In genomic region chr22:46636221-46637002, GRCh38 we compare ENCODE assay signal across 24 cellular contexts. TPM values are rescaled to one million over a fixed set of nuclear protein-coding genes. Genes with fewer than 3 reads are reported as not detected.
DNase-seq lines count a peak whose midpoint lies in the region; ATAC-seq, FAIRE-seq and TF ChIP-seq lines count a peak whose summit lies in the region.
"Had no signal": no experiment of that assay in that cellular context is flagged by ENCODE, and none has a peak within 500 bp of the region (broad histone marks: within the 10 kb centered on the region; RNA-seq: fewer than 3 reads in every experiment).

No MANE protein-coding gene starts in this region.

- H2BK15ac ChIP-seq in H1 (ENCODE audit: low read length) = 0 out of 2 replicates have a peak overlapping the region, but pooled peaks have one; percentile 61
- H2BK15ac ChIP-seq in mesenchymal stem cell (ENCODE audit: low read depth, poor library complexity, severe bottlenecking) = no peak overlapping the region

- H2AK5ac ChIP-seq in H1 (ENCODE audit: low read depth, low read length) (0 out of 2 replicates have a peak overlapping the region, but pooled peaks have one; percentile 13), mesenchymal stem cell (ENCODE audit: low read length, severe bottlenecking) (peak overlapping the region; percentile 34)

- CTCF ChIA-PET in H1 (lab: Charles Lee; ENCODE audit: partially characterized antibody) = interaction anchor here (0.6 to 1.6 kb wide), 13 partner anchors 9 to 166 kb away, joined by 3 to 7 read pairs (median 3); no protein-coding TSS in a partner anchor
- CTCF ChIA-PET in CD8-positive, alpha-beta T cell (lab: Charles Lee) = interaction anchor here (0.8 to 3.2 kb wide), 2 partner anchors 73 to 123 kb away, joined by 3 to 17 read pairs; no protein-coding TSS in a partner anchor

- no peak overlapping the region for H2BK20ac ChIP-seq in H1 (ENCODE audit: low read length)

- no peaks in the 10 kb centered on the region for H3K27me3 Mint-ChIP-seq in CD8-positive, alpha-beta T cell (ENCODE audit: low read depth)
- H3K27me3 Mint-ChIP-seq: central memory CD8-positive, alpha-beta T cell had no signal

- H3K9ac ChIP-seq in H1 (replicated peaks in 1 of 4; ENCODE audit: extremely low read depth in 1 of 4, low read depth in 3 of 4, low read length in 3 of 4) (no peak overlapping the region), mesenchymal stem cell (ENCODE audit: low read length) (no peak overlapping the region)

- no peak for TF ChIP-seq EP300 in H1 (IDR thresholded peaks at IDR 0.05; ENCODE audit: borderline replicate concordance in 1 of 2, low read depth in 2 of 2, low read length in 2 of 2)

- peak overlapping the region; percentile 53 for H3K4ac ChIP-seq in H1 (replicated peaks; ENCODE audit: insufficient read length, low read depth, low read length)
- H3K4ac ChIP-seq in mesenchymal stem cell (ENCODE audit: low read depth in 1 of 2, low read length in 2 of 2) = no peak overlapping the region

- H3K4me1 ChIP-seq in heart left ventricle (peaks cover 0 to 79% (median 22%) of the 10 kb centered on the region in 12 donors), H1 (replicated peaks in 1 of 4; ENCODE audit: control insufficient read depth in 3 of 4, insufficient read depth in 4 of 4, low read length in 3 of 4) (peaks cover 0 to 7% (median 2%) of the 10 kb centered on the region in 4 experiments; a peak in 3 of 7 replicates), mesenchymal stem cell (ENCODE audit: control insufficient read depth, insufficient read depth, low read depth, low read length) (peaks cover 54% of the 10 kb centered on the region)
- no peaks in the 10 kb centered on the region for H3K4me1 ChIP-seq in CD8-positive, alpha-beta T cell (ENCODE audit: insufficient read depth, low read length)

- H3K79me1 ChIP-seq in H1 (ENCODE audit: low read depth, low read length) (no peaks in the 10 kb centered on the region; the same call in 1 of the 2 replicates), mesenchymal stem cell (replicated peaks; ENCODE audit: low read length, poor library complexity, severe bottlenecking) (peaks cover 11% of the 10 kb centered on the region)

- TF ChIP-seq POLR2A in heart left ventricle (IDR thresholded peaks at IDR 0.05) (no peak), H1 (IDR thresholded peaks at IDR 0.05; ENCODE audit: control extremely low read depth in 1 of 2, low read depth in 2 of 2, low read length in 2 of 2) (no peak)

- H3K23ac ChIP-seq in H1 (ENCODE audit: insufficient read length) (no peak overlapping the region), mesenchymal stem cell (ENCODE audit: low read length in 2 of 2) (no peak overlapping the region)

- peaks cover 0 to 3% of the 10 kb centered on the region in 2 experiments for H4K20me1 ChIP-seq in H1 (replicated peaks in 1 of 2; ENCODE audit: control insufficient read depth in 1 of 2, insufficient read depth in 2 of 2, low read length in 2 of 2)

- no peak overlapping the region for H3K27ac Mint-ChIP-seq in CD8-positive, alpha-beta T cell
- H3K27ac Mint-ChIP-seq: activated naive CD4-positive, alpha-beta T cell treated with anti-CD3 and anti-CD28 coated beads for 36 hours; immature natural killer cell had no signal

- ATAC-seq in heart left ventricle = peak in 3 of 4 donors; percentile 1 to 13 (median 4)
- no peak for ATAC-seq in Right ventricle myocardium inferior
- no peak for ATAC-seq in CD8-positive, alpha-beta T cell

- H4K8ac ChIP-seq in H1 (ENCODE audit: extremely low read depth, insufficient read depth, low read length) (peak overlapping the region; percentile 45; the same call in 1 of the 2 replicates), mesenchymal stem cell (ENCODE audit: low read length) (no peak overlapping the region)

- H3K23me2 ChIP-seq in H1 (ENCODE audit: low read depth, low read length) = no peaks in the 10 kb centered on the region; the same call in 1 of the 2 replicates

- H2BK5ac ChIP-seq in H1 (ENCODE audit: low read depth, low read length) = 0 out of 2 replicates have a peak overlapping the region, but pooled peaks have one; percentile 13
- no peak overlapping the region for H2BK5ac ChIP-seq in mesenchymal stem cell (ENCODE audit: low read depth, low read length, poor library complexity, severe bottlenecking)

- peak in 1 of 5 donors; percentile 56 for DNase-seq in heart left ventricle
- DNase-seq in Right ventricle myocardium inferior (ENCODE audit: missing footprints) = no peak
- DNase-seq in H1 (ENCODE audit: low read depth in 1 of 2, low spot score in 2 of 2) = no peak
- no peak for DNase-seq in mesenchymal stem cell
- DNase-seq in stimulated activated CD4-positive, alpha-beta T cell treated with anti-CD3 and anti-CD28 coated beads, Interleukin-2, amount 100 ng/mL, for 24 hours = no peak
- no peak for DNase-seq in GM19238 (ENCODE audit: insufficient read length, low spot score)
- DNase-seq in CD8-positive, alpha-beta T cell = no peak
- no peak for DNase-seq in GM10266 (ENCODE audit: extremely low spot score)
- DNase-seq: activated CD4-positive, alpha-beta T cell treated with anti-CD3 and anti-CD28 coated beads, Interleukin-2, amount 50 U/mL, for 4 hours; activated naive CD4-positive, alpha-beta T cell treated with anti-CD3 and anti-CD28 coated beads for 36 hours; anterior cingulate cortex; C1 segment of cervical spinal cord; effector memory CD4-positive, alpha-beta T cell; immature natural killer cell; NCI-H187; NCI-H446 treated with DMSO at 0.1 percent for 48 hours; ovary; SHP77; stimulated activated CD4-positive, alpha-beta T cell treated with anti-CD3 and anti-CD28 coated beads, Interleukin-4, amount 100 ng/mL, for 4 hours had no signal

- no peak for TF ChIP-seq RAD21 in H1 (IDR thresholded peaks at IDR 0.05 in 1 of 2, conservative IDR thresholded peaks at IDR 0.05 in 1 of 2; ENCODE audit: low read depth in 2 of 2, low read length in 2 of 2)

- H3K4me1 Mint-ChIP-seq in CD8-positive, alpha-beta T cell (ENCODE audit: low read depth) = no peaks in the 10 kb centered on the region

- no peak for FAIRE-seq in H1 (lab: Jason Lieb, UNC)
- FAIRE-seq: GM12892, urothelium cell line had no signal

- no peak for TF ChIP-seq CTCF in heart left ventricle (IDR thresholded peaks at IDR 0.05)
- TF ChIP-seq CTCF in H1 (IDR thresholded peaks at IDR 0.05; ENCODE audit: control extremely low read depth in 1 of 3, insufficient read depth in 1 of 3, low read depth in 1 of 3, low read length in 3 of 3) = no peak
- no peak for TF ChIP-seq CTCF in CD8-positive, alpha-beta T cell (IDR thresholded peaks at IDR 0.05)
- no peak for TF ChIP-seq CTCF in GM10266 (IDR thresholded peaks at IDR 0.05; ENCODE audit: control insufficient read depth, insufficient read depth, low read depth, missing control alignments)

- H2AFZ ChIP-seq in H1 (ENCODE audit: low read length) (no peak overlapping the region), mesenchymal stem cell (ENCODE audit: low read depth, low read length) (no peak overlapping the region)

- H3K36me3 Mint-ChIP-seq in CD8-positive, alpha-beta T cell = peaks cover 1% of the 10 kb centered on the region

- no peak overlapping the region for H3K56ac ChIP-seq in H1 (replicated peaks; ENCODE audit: insufficient read length, low read depth, low read length)

- H3K36me3 ChIP-seq in heart left ventricle (peaks cover 0 to 15% (median 0%) of the 10 kb centered on the region in 9 donors), H1 (ENCODE audit: control insufficient read depth in 2 of 4, insufficient read depth in 4 of 4, low read length in 3 of 4) (no peaks in the 10 kb centered on the region), mesenchymal stem cell (ENCODE audit: control insufficient read depth in 1 of 2, insufficient read depth in 2 of 2, low read depth in 1 of 2, low read length in 2 of 2) (peaks cover 3 to 33% of the 10 kb centered on the region in 2 experiments)
- no peaks in the 10 kb centered on the region for H3K36me3 ChIP-seq in CD8-positive, alpha-beta T cell (ENCODE audit: insufficient read depth, low read length)
- H3K36me3 ChIP-seq: ovary had no signal

- H4K5ac ChIP-seq in H1 (ENCODE audit: insufficient read length, low read depth, low read length) = no peak overlapping the region

- no peak overlapping the region for H3K4me2 ChIP-seq in H1 (ENCODE audit: insufficient read depth in 1 of 2, low read depth in 2 of 2, low read length in 2 of 2)
- no peak overlapping the region for H3K4me2 ChIP-seq in mesenchymal stem cell (ENCODE audit: low read length, poor library complexity, severe bottlenecking)
- H3K4me2 ChIP-seq: smooth muscle cell had no signal

- H2BK120ac ChIP-seq in H1 (replicated peaks; ENCODE audit: low read depth, low read length) (no peak overlapping the region), mesenchymal stem cell (ENCODE audit: low read depth, low read length) (no peak overlapping the region)

- H3K18ac ChIP-seq in H1 (ENCODE audit: extremely low read depth, low read length) = 0 out of 2 replicates have a peak overlapping the region, but pooled peaks have one; percentile 19
- H3K18ac ChIP-seq in mesenchymal stem cell (ENCODE audit: low read depth in 1 of 2, low read length in 2 of 2) = peak overlapping the region in 1 of 2 experiments; percentile 29

- H3K79me2 ChIP-seq in H1 (ENCODE audit: control insufficient read depth in 1 of 2, insufficient read depth in 2 of 2, low read length in 2 of 2) = no peaks in the 10 kb centered on the region

- intact Hi-C loops in heart left ventricle (cut with DNase I) (no loop called here), Right ventricle myocardium inferior (cut with DNase I) (no loop called here)
- intact Hi-C loops in CD8-positive, alpha-beta T cell (cut with DNase I, micrococcal nuclease) = no loop called here

- H2BK12ac ChIP-seq in H1 (ENCODE audit: low read depth, low read length) (0 out of 2 replicates have a peak overlapping the region, but pooled peaks have one; percentile 43), mesenchymal stem cell (ENCODE audit: low read length in 2 of 2) (no peak overlapping the region)

- H3K14ac ChIP-seq in H1 (ENCODE audit: insufficient read length) = no peak overlapping the region
- no peak overlapping the region for H3K14ac ChIP-seq in mesenchymal stem cell (ENCODE audit: low read length in 2 of 2)

- no peaks in the 10 kb centered on the region for H3K27me3 ChIP-seq in heart left ventricle
- no peaks in the 10 kb centered on the region for H3K27me3 ChIP-seq in H1 (replicated peaks in 1 of 4; ENCODE audit: control insufficient read depth in 3 of 4, extremely low read depth in 1 of 4, insufficient read depth in 3 of 4, low read length in 3 of 4)
- H3K27me3 ChIP-seq in mesenchymal stem cell (ENCODE audit: control insufficient read depth in 1 of 2, insufficient read depth in 1 of 2, low read length in 2 of 2) = no peaks in the 10 kb centered on the region
- H3K27me3 ChIP-seq in CD8-positive, alpha-beta T cell (ENCODE audit: insufficient read depth, low read length) = no peaks in the 10 kb centered on the region
- H3K27me3 ChIP-seq: ovary had no signal

- POLR2A ChIA-PET in H1 (lab: Charles Lee; ENCODE audit: partially characterized antibody) = interaction anchor here (0.7 to 2.4 kb wide), 8 partner anchors 8 to 324 kb away, joined by 3 to 7 read pairs (median 3); no protein-coding TSS in a partner anchor
- POLR2A ChIA-PET in CD8-positive, alpha-beta T cell (lab: Charles Lee) = no interaction called here

- H3K27ac ChIP-seq in heart left ventricle = peak overlapping the region in 8 of 12 donors; percentile 2 to 72 (median 35)
- no peak overlapping the region; the same call in 1 of the 2 replicates for H3K27ac ChIP-seq in H1 (ENCODE audit: low read depth, low read length)
- no peak overlapping the region for H3K27ac ChIP-seq in mesenchymal stem cell (ENCODE audit: low read length, poor library complexity, severe bottlenecking)
- H3K27ac ChIP-seq in CD8-positive, alpha-beta T cell (ENCODE audit: low read depth, low read length) = no peak overlapping the region
- H3K27ac ChIP-seq: ovary had no signal

- peak overlapping the region; percentile 27 for H4K91ac ChIP-seq in H1 (replicated peaks; ENCODE audit: insufficient read length, low read length)
- H4K91ac ChIP-seq in mesenchymal stem cell (ENCODE audit: low read length) = peak overlapping the region; percentile 28

- H3K9me3 Mint-ChIP-seq in CD8-positive, alpha-beta T cell = no peaks in the 10 kb centered on the region
- H3K9me3 Mint-ChIP-seq: activated naive CD4-positive, alpha-beta T cell treated with anti-CD3 and anti-CD28 coated beads for 36 hours; central memory CD8-positive, alpha-beta T cell; immature natural killer cell had no signal

- H3K4me3 Mint-ChIP-seq in CD8-positive, alpha-beta T cell = no peak overlapping the region
- H3K4me3 Mint-ChIP-seq: activated naive CD4-positive, alpha-beta T cell treated with anti-CD3 and anti-CD28 coated beads for 36 hours; central memory CD8-positive, alpha-beta T cell; immature natural killer cell had no signal

- 76 to 83% (median 82%) methylated on average over 23 to 29 of the region's 29 CpGs for WGBS in heart left ventricle, 4 donors
- 87% methylated on average over 28 of the region's 29 CpGs; no CpG with 5 or more reads in 1 of the 2 experiments for WGBS in H1 (ENCODE audit: extremely low coverage in 1 of 2, insufficient coverage in 1 of 2, insufficient read length in 1 of 2, insufficient replicate concordance in 2 of 2, low coverage in 1 of 2, low lambda C conversion rate in 2 of 2, missing lambda C conversion rate in 1 of 2), 2 experiments
- WGBS in mesenchymal stem cell = 87% methylated on average over 29 of the region's 29 CpGs

- H3K9me3 ChIP-seq in heart left ventricle = no peaks in the 10 kb centered on the region
- H3K9me3 ChIP-seq in H1 (ENCODE audit: insufficient read depth in 2 of 2, low read depth in 1 of 2, low read length in 1 of 2) = no peaks in the 10 kb centered on the region
- no peaks in the 10 kb centered on the region for H3K9me3 ChIP-seq in mesenchymal stem cell (ENCODE audit: control insufficient read depth, low read length)
- H3K9me3 ChIP-seq in CD8-positive, alpha-beta T cell (ENCODE audit: low read length) = no peaks in the 10 kb centered on the region
- H3K9me3 ChIP-seq: ovary had no signal

- H3K4me3 ChIP-seq in heart left ventricle (no peak overlapping the region), H1 (ENCODE audit: extremely low read depth in 1 of 4, insufficient read depth in 2 of 4, low read depth in 3 of 4, low read length in 4 of 4) (no peak overlapping the region), mesenchymal stem cell (ENCODE audit: insufficient read depth in 1 of 2, low read depth in 1 of 2, low read length in 2 of 2) (no peak overlapping the region)
- H3K4me3 ChIP-seq in CD8-positive, alpha-beta T cell (ENCODE audit: low read depth, low read length) = no peak overlapping the region
- H3K4me3 ChIP-seq: K562, ovary, smooth muscle cell had no signal

RNA-seq across cellular contexts. Expression of gene GRAMD4, which starts 16.2 kb away (rescaled TPM):
- 100 to 1,000 TPM in 2 of 9 donors, 10 to 100 TPM in 7; 31.2 to 122 (median 72.5) TPM for total RNA-seq in heart left ventricle
- polyA plus RNA-seq in heart left ventricle = 10 to 100 TPM; 22.4 to 53.2 TPM
- total RNA-seq in Right ventricle myocardium inferior = 80.0 TPM
- total RNA-seq in H1 (2021; fragmentation: NEBNext Ultra II Directional; extraction: Animal tissue kit (Norgen Biotek cat#: 25700)) = 20.5 and 25.6 TPM in 2 replicates
- polyA plus RNA-seq in H1 (2011; rRNA removed) = 7.9 and 8.6 TPM in 2 replicates
- 9.2 TPM for polyA plus RNA-seq in H1 (2011; cell fraction: cytosol; rRNA removed)
- polyA plus RNA-seq in H1 (2011; cell fraction: nucleus; rRNA removed) = 18.3 TPM
- 14.3 to 23.8 TPM (median 16.0 TPM) in 4 replicates for polyA plus RNA-seq in H1 (2012, experiment 1 of 2)
- polyA plus RNA-seq in H1 (2012, experiment 2 of 2) = 5.4 TPM
- 10.3 TPM for polyA plus RNA-seq in H1 (2013, experiment 1 of 2)
- polyA plus RNA-seq in H1 (2013, experiment 2 of 2) = 9.8 TPM
- polyA minus RNA-seq in H1 (2011; rRNA and poly(A)+ RNA removed) = 12.8 and 15.9 TPM in 2 replicates
- 8.7 TPM for polyA minus RNA-seq in H1 (2011; cell fraction: cytosol; rRNA and poly(A)+ RNA removed)
- 8.7 TPM for polyA minus RNA-seq in H1 (2011; cell fraction: nucleus; rRNA and poly(A)+ RNA removed)
- 5.1 TPM for polyA plus RNA-seq in mesenchymal stem cell (2013, experiment 1 of 2)
- polyA plus RNA-seq in mesenchymal stem cell (2013, experiment 2 of 2) = 5.0 TPM
- 1 to 10 TPM; 8.4 to 8.7 TPM for total RNA-seq in CD8-positive, alpha-beta T cell

Comparison
In these comparisons a context has a peak if more than half of its experiments do, and no peak if none do; other contexts are left out.
1. ATAC-seq: peak in heart left ventricle (3 of 4); none in Right ventricle myocardium inferior (single experiment) and CD8-positive, alpha-beta T cell (single experiment).
2. H3K27ac ChIP-seq: peak in heart left ventricle (8 of 12); none in H1 (single experiment), mesenchymal stem cell (single experiment) and CD8-positive, alpha-beta T cell (single experiment).